Comparison of ENCODE assay signal across 1 cellular context in the genomic region with DNA sequence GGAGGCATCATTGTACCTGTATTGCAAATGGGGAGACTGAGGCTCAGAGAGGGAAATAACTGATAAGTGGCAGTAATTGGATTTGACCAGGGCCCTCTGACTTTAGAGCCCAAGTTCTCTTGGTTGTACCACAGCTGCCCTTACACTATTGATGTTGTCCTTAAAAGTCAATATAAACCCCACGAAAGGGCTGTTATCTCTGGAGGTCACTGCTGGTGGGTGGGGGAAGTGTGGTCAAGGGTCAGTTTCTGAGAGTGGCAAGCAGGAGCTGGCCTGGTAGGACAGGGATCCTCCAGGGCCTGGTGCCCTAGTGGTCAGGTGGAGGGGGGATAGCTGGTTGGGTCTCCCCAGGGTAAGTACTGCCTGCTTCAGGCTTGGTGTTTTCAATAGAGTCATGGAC.
TF ChIP-seq lines count a peak whose summit lies in the region.

No MANE protein-coding gene starts in this region.

TF ChIP-seq in K562, 482 proteins besides CTCF, POLR2A, EP300 and RAD21 (continued from another document):
- TF ChIP-seq, protein P1, sequence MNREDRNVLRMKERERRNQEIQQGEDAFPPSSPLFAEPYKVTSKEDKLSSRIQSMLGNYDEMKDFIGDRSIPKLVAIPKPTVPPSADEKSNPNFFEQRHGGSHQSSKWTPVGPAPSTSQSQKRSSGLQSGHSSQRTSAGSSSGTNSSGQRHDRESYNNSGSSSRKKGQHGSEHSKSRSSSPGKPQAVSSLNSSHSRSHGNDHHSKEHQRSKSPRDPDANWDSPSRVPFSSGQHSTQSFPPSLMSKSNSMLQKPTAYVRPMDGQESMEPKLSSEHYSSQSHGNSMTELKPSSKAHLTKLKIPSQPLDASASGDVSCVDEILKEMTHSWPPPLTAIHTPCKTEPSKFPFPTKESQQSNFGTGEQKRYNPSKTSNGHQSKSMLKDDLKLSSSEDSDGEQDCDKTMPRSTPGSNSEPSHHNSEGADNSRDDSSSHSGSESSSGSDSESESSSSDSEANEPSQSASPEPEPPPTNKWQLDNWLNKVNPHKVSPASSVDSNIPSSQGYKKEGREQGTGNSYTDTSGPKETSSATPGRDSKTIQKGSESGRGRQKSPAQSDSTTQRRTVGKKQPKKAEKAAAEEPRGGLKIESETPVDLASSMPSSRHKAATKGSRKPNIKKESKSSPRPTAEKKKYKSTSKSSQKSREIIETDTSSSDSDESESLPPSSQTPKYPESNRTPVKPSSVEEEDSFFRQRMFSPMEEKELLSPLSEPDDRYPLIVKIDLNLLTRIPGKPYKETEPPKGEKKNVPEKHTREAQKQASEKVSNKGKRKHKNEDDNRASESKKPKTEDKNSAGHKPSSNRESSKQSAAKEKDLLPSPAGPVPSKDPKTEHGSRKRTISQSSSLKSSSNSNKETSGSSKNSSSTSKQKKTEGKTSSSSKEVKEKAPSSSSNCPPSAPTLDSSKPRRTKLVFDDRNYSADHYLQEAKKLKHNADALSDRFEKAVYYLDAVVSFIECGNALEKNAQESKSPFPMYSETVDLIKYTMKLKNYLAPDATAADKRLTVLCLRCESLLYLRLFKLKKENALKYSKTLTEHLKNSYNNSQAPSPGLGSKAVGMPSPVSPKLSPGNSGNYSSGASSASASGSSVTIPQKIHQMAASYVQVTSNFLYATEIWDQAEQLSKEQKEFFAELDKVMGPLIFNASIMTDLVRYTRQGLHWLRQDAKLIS (CRISPR knock-in tag; IDR thresholded peaks at IDR 0.05), result no peak
- TF ChIP-seq JUNB (CRISPR knock-in tag; conservative IDR thresholded peaks at IDR 0.05) (no peak), ZNF584 (CRISPR knock-in tag; IDR thresholded peaks at IDR 0.05; ENCODE audit: low read depth) (no peak), ERF (CRISPR knock-in tag; IDR thresholded peaks at IDR 0.05) (no peak), CEBPG (CRISPR knock-in tag; IDR thresholded peaks at IDR 0.05) (no peak), CEBPG (tag; conservative IDR thresholded peaks at IDR 0.05 in 1 of 2, IDR thresholded peaks at IDR 0.05 in 1 of 2) (no peak), RNF2 (IDR thresholded peaks at IDR 0.05) (no peak), ZNF12 (CRISPR knock-in tag; IDR thresholded peaks at IDR 0.05) (no peak), ZNF24 (IDR thresholded peaks at IDR 0.05) (no peak)
- TF ChIP-seq, protein P2, sequence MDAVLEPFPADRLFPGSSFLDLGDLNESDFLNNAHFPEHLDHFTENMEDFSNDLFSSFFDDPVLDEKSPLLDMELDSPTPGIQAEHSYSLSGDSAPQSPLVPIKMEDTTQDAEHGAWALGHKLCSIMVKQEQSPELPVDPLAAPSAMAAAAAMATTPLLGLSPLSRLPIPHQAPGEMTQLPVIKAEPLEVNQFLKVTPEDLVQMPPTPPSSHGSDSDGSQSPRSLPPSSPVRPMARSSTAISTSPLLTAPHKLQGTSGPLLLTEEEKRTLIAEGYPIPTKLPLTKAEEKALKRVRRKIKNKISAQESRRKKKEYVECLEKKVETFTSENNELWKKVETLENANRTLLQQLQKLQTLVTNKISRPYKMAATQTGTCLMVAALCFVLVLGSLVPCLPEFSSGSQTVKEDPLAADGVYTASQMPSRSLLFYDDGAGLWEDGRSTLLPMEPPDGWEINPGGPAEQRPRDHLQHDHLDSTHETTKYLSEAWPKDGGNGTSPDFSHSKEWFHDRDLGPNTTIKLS (IDR thresholded peaks at IDR 0.05; ENCODE audit: borderline replicate concordance, low read depth), result no peak
- TF ChIP-seq, protein P3, sequence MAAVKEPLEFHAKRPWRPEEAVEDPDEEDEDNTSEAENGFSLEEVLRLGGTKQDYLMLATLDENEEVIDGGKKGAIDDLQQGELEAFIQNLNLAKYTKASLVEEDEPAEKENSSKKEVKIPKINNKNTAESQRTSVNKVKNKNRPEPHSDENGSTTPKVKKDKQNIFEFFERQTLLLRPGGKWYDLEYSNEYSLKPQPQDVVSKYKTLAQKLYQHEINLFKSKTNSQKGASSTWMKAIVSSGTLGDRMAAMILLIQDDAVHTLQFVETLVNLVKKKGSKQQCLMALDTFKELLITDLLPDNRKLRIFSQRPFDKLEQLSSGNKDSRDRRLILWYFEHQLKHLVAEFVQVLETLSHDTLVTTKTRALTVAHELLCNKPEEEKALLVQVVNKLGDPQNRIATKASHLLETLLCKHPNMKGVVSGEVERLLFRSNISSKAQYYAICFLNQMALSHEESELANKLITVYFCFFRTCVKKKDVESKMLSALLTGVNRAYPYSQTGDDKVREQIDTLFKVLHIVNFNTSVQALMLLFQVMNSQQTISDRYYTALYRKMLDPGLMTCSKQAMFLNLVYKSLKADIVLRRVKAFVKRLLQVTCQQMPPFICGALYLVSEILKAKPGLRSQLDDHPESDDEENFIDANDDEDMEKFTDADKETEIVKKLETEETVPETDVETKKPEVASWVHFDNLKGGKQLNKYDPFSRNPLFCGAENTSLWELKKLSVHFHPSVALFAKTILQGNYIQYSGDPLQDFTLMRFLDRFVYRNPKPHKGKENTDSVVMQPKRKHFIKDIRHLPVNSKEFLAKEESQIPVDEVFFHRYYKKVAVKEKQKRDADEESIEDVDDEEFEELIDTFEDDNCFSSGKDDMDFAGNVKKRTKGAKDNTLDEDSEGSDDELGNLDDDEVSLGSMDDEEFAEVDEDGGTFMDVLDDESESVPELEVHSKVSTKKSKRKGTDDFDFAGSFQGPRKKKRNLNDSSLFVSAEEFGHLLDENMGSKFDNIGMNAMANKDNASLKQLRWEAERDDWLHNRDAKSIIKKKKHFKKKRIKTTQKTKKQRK (IDR thresholded peaks at IDR 0.05; ENCODE audit: borderline replicate concordance, low read depth, low read length), result no peak
